Comparison of ENCODE assay signal across 21 cellular contexts in genomic region chr9:96460877-96461276, GRCh38. TPM values are rescaled to one million over a fixed set of nuclear protein-coding genes. Genes with fewer than 3 reads are reported as not detected.
A peak's percentile ranks its signal among the peaks of the same experiment; 100 is the strongest.
DNase-seq lines count a peak whose midpoint lies in the region; ATAC-seq, FAIRE-seq and TF ChIP-seq lines count a peak whose summit lies in the region.
"Had no signal": no experiment of that assay in that cellular context is flagged by ENCODE, and none has a peak within 500 bp of the region (broad histone marks: within the 10 kb centered on the region; RNA-seq: fewer than 3 reads in every experiment).

No MANE protein-coding gene starts in this region.

- no peak overlapping the region for H3K9ac ChIP-seq in smooth muscle cell (ENCODE audit: low read depth)

- peak; percentile 26 for DNase-seq in SK-MEL-5 (ENCODE audit: low read depth, low spot score)
- DNase-seq in fibroblast of peridontal ligament (ENCODE audit: extremely low read depth), result peak; percentile 74
- no peak for DNase-seq in smooth muscle cell (lab: John Stamatoyannopoulos, UW; ENCODE audit: unreplicated experiment)
- no peak for DNase-seq in NCI-H2196 treated with DMSO at 0.1 percent for 48 hours (lab: John Stamatoyannopoulos, UW; ENCODE audit: unreplicated experiment)
- no peak for DNase-seq in DMS153 treated with DMSO at 0.1 percent for 48 hours (lab: John Stamatoyannopoulos, UW; ENCODE audit: unreplicated experiment)
- no peak for DNase-seq in natural killer cell
- DNase-seq: activated CD4-positive, alpha-beta T cell treated with anti-CD3 and anti-CD28 coated beads, Interleukin-2, amount 50 U/mL, for 4 hours; activated CD8-positive, alpha-beta memory T cell treated with anti-CD3 and anti-CD28 coated beads, Interleukin-2, amount 50 U/mL, for 4 hours; activated naive CD8-positive, alpha-beta T cell treated with anti-CD3 and anti-CD28 coated beads, Interleukin-2, amount 50 U/mL, for 24 hours; AML-193; brain microvascular endothelial cell; cortex of kidney; mucosa of descending colon; NCI-H1105 treated with DMSO at 0.1 percent for 48 hours; NCI-H2081 treated with DMSO at 0.1 percent for 48 hours; NCI-H510A; uterus had no signal

- no peak for TF ChIP-seq CTCF in smooth muscle cell (IDR thresholded peaks at IDR 0.05; ENCODE audit: borderline replicate concordance, insufficient read depth, poor library complexity, severe bottlenecking)
- no peak for TF ChIP-seq CTCF in natural killer cell (IDR thresholded peaks at IDR 0.05)

- H3K9me3 ChIP-seq in smooth muscle cell (replicated peaks; ENCODE audit: low read depth), result no peaks in the 10 kb centered on the region
- H3K9me3 ChIP-seq: mucosa of descending colon, suprapubic skin, uterus had no signal

- peaks cover 6% of the 10 kb centered on the region for H3K36me3 Mint-ChIP-seq in natural killer cell

- intact Hi-C loops in natural killer cell (cut with micrococcal nuclease), result no loop called here

- in situ Hi-C loops in SK-MEL-5 (cut with HindIII; ENCODE audit: low pct_unique_long_range_greater_than_20kb, low sequenced_read_pairs), result no loop called here

- H3F3A ChIP-seq in smooth muscle cell (ENCODE audit: low read depth), result no peaks in the 10 kb centered on the region

- no peaks in the 10 kb centered on the region for H3K27me3 ChIP-seq in smooth muscle cell (ENCODE audit: low read depth)
- H3K27me3 ChIP-seq: brain microvascular endothelial cell, suprapubic skin, uterus had no signal

- peak overlapping the region; percentile 9 for H3K4me2 ChIP-seq in smooth muscle cell

- H3K79me2 ChIP-seq in smooth muscle cell (ENCODE audit: low read depth), result peaks cover 3% of the 10 kb centered on the region

- no peak for ATAC-seq in natural killer cell
- ATAC-seq: activated naive CD8-positive, alpha-beta T cell treated with anti-CD3 and anti-CD28 coated beads, Interleukin-2, amount 50 U/mL, for 24 hours; mucosa of descending colon had no signal

- peaks cover 9% of the 10 kb centered on the region for H3K4me1 ChIP-seq in smooth muscle cell (ENCODE audit: low read depth)
- H3K4me1 ChIP-seq: suprapubic skin, uterus had no signal

- no peak overlapping the region for H2AFZ ChIP-seq in smooth muscle cell (ENCODE audit: low read depth)

- H3K27ac Mint-ChIP-seq in natural killer cell, result no peak overlapping the region
- H3K27ac Mint-ChIP-seq: activated naive CD8-positive, alpha-beta T cell treated with anti-CD3 and anti-CD28 coated beads, Interleukin-2, amount 50 U/mL, for 24 hours; T-helper 2 cell treated with Interferon-gamma antibody and Interleukin-4, amounts not matched to agents 5 μg/mL and 100 μg/mL, for 36 hours had no signal

- H3K9me3 Mint-ChIP-seq in natural killer cell, result no peaks in the 10 kb centered on the region
- H3K9me3 Mint-ChIP-seq: activated naive CD8-positive, alpha-beta T cell treated with anti-CD3 and anti-CD28 coated beads, Interleukin-2, amount 50 U/mL, for 24 hours; T-helper 2 cell treated with Interferon-gamma antibody and Interleukin-4, amounts not matched to agents 5 μg/mL and 100 μg/mL, for 36 hours had no signal

- H3K27me3 Mint-ChIP-seq in natural killer cell (ENCODE audit: low read depth in 2 of 2), result no peaks in the 10 kb centered on the region
- H3K27me3 Mint-ChIP-seq: activated naive CD8-positive, alpha-beta T cell treated with anti-CD3 and anti-CD28 coated beads, Interleukin-2, amount 50 U/mL, for 24 hours had no signal

- no peaks in the 10 kb centered on the region for H4K20me1 ChIP-seq in smooth muscle cell (ENCODE audit: low read depth)

- FAIRE-seq in G401.6 (lab: Jason Lieb, UNC), result peak; percentile 69
- FAIRE-seq: keratinocyte had no signal

- no peak overlapping the region for H3K4me3 ChIP-seq in smooth muscle cell
- H3K4me3 ChIP-seq: mucosa of descending colon, suprapubic skin, uterus had no signal

- no peaks in the 10 kb centered on the region for H3K4me1 Mint-ChIP-seq in natural killer cell
- H3K4me1 Mint-ChIP-seq: activated naive CD8-positive, alpha-beta T cell treated with anti-CD3 and anti-CD28 coated beads, Interleukin-2, amount 50 U/mL, for 24 hours had no signal

- H3K36me3 ChIP-seq in smooth muscle cell (ENCODE audit: low read depth), result no peaks in the 10 kb centered on the region
- H3K36me3 ChIP-seq: brain microvascular endothelial cell, uterus had no signal

- H3K4me3 Mint-ChIP-seq in natural killer cell, result no peak overlapping the region
- H3K4me3 Mint-ChIP-seq: activated naive CD8-positive, alpha-beta T cell treated with anti-CD3 and anti-CD28 coated beads, Interleukin-2, amount 50 U/mL, for 24 hours; T-helper 2 cell treated with Interferon-gamma antibody and Interleukin-4, amounts not matched to agents 5 μg/mL and 100 μg/mL, for 36 hours had no signal

- H3K27ac ChIP-seq in smooth muscle cell (ENCODE audit: low read depth), result peak overlapping the region; percentile 24
- H3K27ac ChIP-seq: brain microvascular endothelial cell, suprapubic skin had no signal

RNA-seq across cellular contexts. Expression of gene HABP4, which starts 10.9 kb away (rescaled TPM):
- 12.1 and 12.7 TPM in 2 replicates for total RNA-seq in SK-MEL-5 (2014; rRNA removed; shearing (Covaris generic))
- polyA plus RNA-seq in SK-MEL-5 (2015; cell fraction: cytosol; rRNA removed), result 21.0 and 23.8 TPM in 2 replicates
- 5.3 and 7.3 TPM in 2 replicates for polyA plus RNA-seq in SK-MEL-5 (2015; cell fraction: nucleus; rRNA removed)
- 12.1 and 13.5 TPM in 2 replicates for total RNA-seq in smooth muscle cell
- 26.8 and 28.9 TPM in 2 replicates for polyA plus RNA-seq in smooth muscle cell
- total RNA-seq in natural killer cell, result 1 to 10 TPM; 3.0 to 3.9 (median 3.6) TPM

RNA-seq across cellular contexts. Expression of gene ZNF367, which starts 42.7 kb away (rescaled TPM):
- total RNA-seq in SK-MEL-5 (2014; rRNA removed; shearing (Covaris generic)), result 9.9 and 11.4 TPM in 2 replicates
- 7.2 and 8.4 TPM in 2 replicates for polyA plus RNA-seq in SK-MEL-5 (2015; cell fraction: cytosol; rRNA removed)
- polyA plus RNA-seq in SK-MEL-5 (2015; cell fraction: nucleus; rRNA removed), result 12.5 and 14.1 TPM in 2 replicates
- total RNA-seq in smooth muscle cell (2.8 and 3.9 TPM in 2 replicates), natural killer cell (1 to 10 TPM; 4.4 to 6.2 (median 4.5) TPM)
- polyA plus RNA-seq in smooth muscle cell, result 1.3 and 3.2 TPM in 2 replicates

Comparison
In these comparisons a context has a peak if more than half of its experiments do, and no peak if none do; other contexts are left out.
1. DNase-seq: peak in SK-MEL-5 (single experiment) and fibroblast of peridontal ligament (single experiment); none in smooth muscle cell (single experiment), NCI-H2196 treated with DMSO at 0.1 percent for 48 hours (single experiment), DMS153 treated with DMSO at 0.1 percent for 48 hours (single experiment) and natural killer cell (single experiment).